14 cellular contexts compared by ENCODE assay signal in genomic region chr5:122099060-122099790, GRCh38. TPM values are rescaled to one million over a fixed set of nuclear protein-coding genes. Genes with fewer than 3 reads are reported as not detected.
A peak's percentile ranks its signal among the peaks of the same experiment; 100 is the strongest.
DNase-seq lines count a peak whose midpoint lies in the region; ATAC-seq and TF ChIP-seq lines count a peak whose summit lies in the region.
"Had no signal": no experiment of that assay in that cellular context is flagged by ENCODE, and none has a peak within 500 bp of the region (broad histone marks: within the 10 kb centered on the region; RNA-seq: fewer than 3 reads in every experiment).

No MANE protein-coding gene starts in this region.

- no peak overlapping the region for H3K27ac Mint-ChIP-seq in WTC11

- peaks cover 24% of the 10 kb centered on the region for H3K4me1 Mint-ChIP-seq in WTC11
- H3K4me1 Mint-ChIP-seq: central memory CD8-positive, alpha-beta T cell had no signal

- intact Hi-C loops in upper lobe of right lung (cut with DNase I) (no loop called here), cardiac septum (cut with DNase I) (no loop called here)

- ATAC-seq in WTC11 = peak; percentile 76
- peak; percentile 15 for ATAC-seq in upper lobe of right lung
- no peak for ATAC-seq in HG02571 (IDR thresholded peaks at IDR 0.05; ENCODE audit: unreplicated experiment)
- ATAC-seq: heart left ventricle had no signal

- peak; percentile 32 for DNase-seq in HK-2 (ENCODE audit: unreplicated experiment)
- DNase-seq in WTC11 (ENCODE audit: low spot score) = no peak
- peak; percentile 71 for DNase-seq in fibroblast of pulmonary artery (ENCODE audit: low read depth)
- DNase-seq in upper lobe of right lung = no peak
- DNase-seq in cardiac septum (ENCODE audit: low spot score) = no peak
- no peak for DNase-seq in amygdala (lab: John Stamatoyannopoulos, UW)
- DNase-seq: activated T-cell treated with anti-CD3 and anti-CD28 coated beads, Interleukin-2, amount 50 U/mL, for 1 hour; DMS153; heart left ventricle; NCI-H187; sigmoid colon; uterus had no signal

- H3K36me3 Mint-ChIP-seq in WTC11 = no peaks in the 10 kb centered on the region

- no peaks in the 10 kb centered on the region for H3K9me3 Mint-ChIP-seq in WTC11
- H3K9me3 Mint-ChIP-seq: central memory CD8-positive, alpha-beta T cell had no signal

- H3K27me3 Mint-ChIP-seq in WTC11 (ENCODE audit: low read depth) = no peaks in the 10 kb centered on the region
- H3K27me3 Mint-ChIP-seq: central memory CD8-positive, alpha-beta T cell had no signal

- H3K36me3 ChIP-seq in upper lobe of right lung = no peaks in the 10 kb centered on the region
- H3K36me3 ChIP-seq: heart left ventricle, sigmoid colon, uterus had no signal

- POLR2A ChIA-PET in WTC11 (lab: Charles Lee) = no interaction called here

- H3K27ac ChIP-seq in upper lobe of right lung = no peak overlapping the region
- H3K27ac ChIP-seq: heart left ventricle, sigmoid colon, uterus had no signal

- no peak overlapping the region for H3K4me3 ChIP-seq in fibroblast of pulmonary artery (replicated peaks; ENCODE audit: low read depth, low read length)
- H3K4me3 ChIP-seq in upper lobe of right lung = no peak overlapping the region
- H3K4me3 ChIP-seq: heart left ventricle, sigmoid colon, uterus had no signal

- H3K27me3 ChIP-seq in upper lobe of right lung = no peaks in the 10 kb centered on the region
- H3K27me3 ChIP-seq: heart left ventricle, sigmoid colon, uterus had no signal

- H3K9me3 ChIP-seq in upper lobe of right lung = no peaks in the 10 kb centered on the region
- H3K9me3 ChIP-seq: heart left ventricle, sigmoid colon, uterus had no signal

- no peaks in the 10 kb centered on the region for H3K4me1 ChIP-seq in upper lobe of right lung
- H3K4me1 ChIP-seq: heart left ventricle, uterus had no signal

- CTCF ChIA-PET in WTC11 (lab: Charles Lee) = interaction anchor here (1.5 kb wide), 1 partner anchor 57 kb away, joined by 7 read pairs; no protein-coding TSS in a partner anchor

- TF ChIP-seq CTCF in WTC11 (IDR thresholded peaks at IDR 0.05) = no peak
- TF ChIP-seq CTCF in fibroblast of pulmonary artery (IDR thresholded peaks at IDR 0.05; ENCODE audit: low read length, missing control alignments) = no peak
- no peak for TF ChIP-seq CTCF in upper lobe of right lung (IDR thresholded peaks at IDR 0.05)

- H3K4me3 Mint-ChIP-seq in WTC11 = no peak overlapping the region
- H3K4me3 Mint-ChIP-seq: central memory CD8-positive, alpha-beta T cell had no signal

TF ChIP-seq in WTC11, 78 proteins besides CTCF, POLR2A, EP300 and RAD21:
- TF ChIP-seq, protein P1, sequence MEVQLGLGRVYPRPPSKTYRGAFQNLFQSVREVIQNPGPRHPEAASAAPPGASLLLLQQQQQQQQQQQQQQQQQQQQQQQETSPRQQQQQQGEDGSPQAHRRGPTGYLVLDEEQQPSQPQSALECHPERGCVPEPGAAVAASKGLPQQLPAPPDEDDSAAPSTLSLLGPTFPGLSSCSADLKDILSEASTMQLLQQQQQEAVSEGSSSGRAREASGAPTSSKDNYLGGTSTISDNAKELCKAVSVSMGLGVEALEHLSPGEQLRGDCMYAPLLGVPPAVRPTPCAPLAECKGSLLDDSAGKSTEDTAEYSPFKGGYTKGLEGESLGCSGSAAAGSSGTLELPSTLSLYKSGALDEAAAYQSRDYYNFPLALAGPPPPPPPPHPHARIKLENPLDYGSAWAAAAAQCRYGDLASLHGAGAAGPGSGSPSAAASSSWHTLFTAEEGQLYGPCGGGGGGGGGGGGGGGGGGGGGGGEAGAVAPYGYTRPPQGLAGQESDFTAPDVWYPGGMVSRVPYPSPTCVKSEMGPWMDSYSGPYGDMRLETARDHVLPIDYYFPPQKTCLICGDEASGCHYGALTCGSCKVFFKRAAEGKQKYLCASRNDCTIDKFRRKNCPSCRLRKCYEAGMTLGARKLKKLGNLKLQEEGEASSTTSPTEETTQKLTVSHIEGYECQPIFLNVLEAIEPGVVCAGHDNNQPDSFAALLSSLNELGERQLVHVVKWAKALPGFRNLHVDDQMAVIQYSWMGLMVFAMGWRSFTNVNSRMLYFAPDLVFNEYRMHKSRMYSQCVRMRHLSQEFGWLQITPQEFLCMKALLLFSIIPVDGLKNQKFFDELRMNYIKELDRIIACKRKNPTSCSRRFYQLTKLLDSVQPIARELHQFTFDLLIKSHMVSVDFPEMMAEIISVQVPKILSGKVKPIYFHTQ (CRISPR knock-in tag; IDR thresholded peaks at IDR 0.05) = no peak
- no peak for TF ChIP-seq ATF6 (CRISPR knock-in tag; IDR thresholded peaks at IDR 0.05)
- TF ChIP-seq, protein P2, sequence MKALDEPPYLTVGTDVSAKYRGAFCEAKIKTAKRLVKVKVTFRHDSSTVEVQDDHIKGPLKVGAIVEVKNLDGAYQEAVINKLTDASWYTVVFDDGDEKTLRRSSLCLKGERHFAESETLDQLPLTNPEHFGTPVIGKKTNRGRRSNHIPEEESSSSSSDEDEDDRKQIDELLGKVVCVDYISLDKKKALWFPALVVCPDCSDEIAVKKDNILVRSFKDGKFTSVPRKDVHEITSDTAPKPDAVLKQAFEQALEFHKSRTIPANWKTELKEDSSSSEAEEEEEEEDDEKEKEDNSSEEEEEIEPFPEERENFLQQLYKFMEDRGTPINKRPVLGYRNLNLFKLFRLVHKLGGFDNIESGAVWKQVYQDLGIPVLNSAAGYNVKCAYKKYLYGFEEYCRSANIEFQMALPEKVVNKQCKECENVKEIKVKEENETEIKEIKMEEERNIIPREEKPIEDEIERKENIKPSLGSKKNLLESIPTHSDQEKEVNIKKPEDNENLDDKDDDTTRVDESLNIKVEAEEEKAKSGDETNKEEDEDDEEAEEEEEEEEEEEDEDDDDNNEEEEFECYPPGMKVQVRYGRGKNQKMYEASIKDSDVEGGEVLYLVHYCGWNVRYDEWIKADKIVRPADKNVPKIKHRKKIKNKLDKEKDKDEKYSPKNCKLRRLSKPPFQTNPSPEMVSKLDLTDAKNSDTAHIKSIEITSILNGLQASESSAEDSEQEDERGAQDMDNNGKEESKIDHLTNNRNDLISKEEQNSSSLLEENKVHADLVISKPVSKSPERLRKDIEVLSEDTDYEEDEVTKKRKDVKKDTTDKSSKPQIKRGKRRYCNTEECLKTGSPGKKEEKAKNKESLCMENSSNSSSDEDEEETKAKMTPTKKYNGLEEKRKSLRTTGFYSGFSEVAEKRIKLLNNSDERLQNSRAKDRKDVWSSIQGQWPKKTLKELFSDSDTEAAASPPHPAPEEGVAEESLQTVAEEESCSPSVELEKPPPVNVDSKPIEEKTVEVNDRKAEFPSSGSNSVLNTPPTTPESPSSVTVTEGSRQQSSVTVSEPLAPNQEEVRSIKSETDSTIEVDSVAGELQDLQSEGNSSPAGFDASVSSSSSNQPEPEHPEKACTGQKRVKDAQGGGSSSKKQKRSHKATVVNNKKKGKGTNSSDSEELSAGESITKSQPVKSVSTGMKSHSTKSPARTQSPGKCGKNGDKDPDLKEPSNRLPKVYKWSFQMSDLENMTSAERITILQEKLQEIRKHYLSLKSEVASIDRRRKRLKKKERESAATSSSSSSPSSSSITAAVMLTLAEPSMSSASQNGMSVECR (CRISPR knock-in tag; IDR thresholded peaks at IDR 0.05; ENCODE audit: borderline replicate concordance) = no peak
- TF ChIP-seq ZNF416 (CRISPR knock-in tag; IDR thresholded peaks at IDR 0.05) = no peak
- TF ChIP-seq TEAD4 (CRISPR knock-in tag; IDR thresholded peaks at IDR 0.05) = no peak
- no peak for TF ChIP-seq TP53 (CRISPR knock-in tag; IDR thresholded peaks at IDR 0.05)
- TF ChIP-seq ELF4 (CRISPR knock-in tag; IDR thresholded peaks at IDR 0.05; ENCODE audit: low read depth) = no peak
- no peak for TF ChIP-seq ATF1 (CRISPR knock-in tag; IDR thresholded peaks at IDR 0.05)
- no peak for TF ChIP-seq USF2 (CRISPR knock-in tag; IDR thresholded peaks at IDR 0.05)
- TF ChIP-seq, protein P3, sequence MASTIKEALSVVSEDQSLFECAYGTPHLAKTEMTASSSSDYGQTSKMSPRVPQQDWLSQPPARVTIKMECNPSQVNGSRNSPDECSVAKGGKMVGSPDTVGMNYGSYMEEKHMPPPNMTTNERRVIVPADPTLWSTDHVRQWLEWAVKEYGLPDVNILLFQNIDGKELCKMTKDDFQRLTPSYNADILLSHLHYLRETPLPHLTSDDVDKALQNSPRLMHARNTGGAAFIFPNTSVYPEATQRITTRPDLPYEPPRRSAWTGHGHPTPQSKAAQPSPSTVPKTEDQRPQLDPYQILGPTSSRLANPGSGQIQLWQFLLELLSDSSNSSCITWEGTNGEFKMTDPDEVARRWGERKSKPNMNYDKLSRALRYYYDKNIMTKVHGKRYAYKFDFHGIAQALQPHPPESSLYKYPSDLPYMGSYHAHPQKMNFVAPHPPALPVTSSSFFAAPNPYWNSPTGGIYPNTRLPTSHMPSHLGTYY (CRISPR knock-in tag; IDR thresholded peaks at IDR 0.05) = no peak
- no peak for TF ChIP-seq ESRRA (CRISPR knock-in tag; IDR thresholded peaks at IDR 0.05; ENCODE audit: borderline replicate concordance)
TF ChIP-seq in WTC11: peak in this region for 0.

RNA-seq across cellular contexts. Expression of gene LOX, which starts 21.2 kb away (rescaled TPM):
- total RNA-seq in WTC11 (2021) (1.3 to 2.8 TPM (median 2.2 TPM) in 3 replicates), upper lobe of right lung (26.8 TPM), cardiac septum (6.8 TPM)

RNA-seq across cellular contexts. Expression of gene ZNF474, which starts 30.1 kb away (rescaled TPM):
- not detected in 3 replicates for total RNA-seq in WTC11 (2021)
- not detected for total RNA-seq in upper lobe of right lung
- not detected for total RNA-seq in cardiac septum

Comparison
In these comparisons a context has a peak if more than half of its experiments do, and no peak if none do; other contexts are left out.
1. DNase-seq: peak in HK-2 (single experiment) and fibroblast of pulmonary artery (single experiment); none in WTC11 (single experiment), upper lobe of right lung (single experiment), cardiac septum (single experiment) and amygdala (0 of 56).